ENCODE assay signal across 13 cellular contexts in genomic region chr11:1205987-1206331, GRCh38. TPM values are rescaled to one million over a fixed set of nuclear protein-coding genes. Genes with fewer than 3 reads are reported as not detected.
"Had no signal": no experiment of that assay in that cellular context is flagged by ENCODE, and none has a peak within 500 bp of the region (broad histone marks: within the 10 kb centered on the region; RNA-seq: fewer than 3 reads in every experiment).

No MANE protein-coding gene starts in this region.

- H3K4me3 ChIP-seq: ovary, thyroid gland had no signal

- H3K4me3 Mint-ChIP-seq: activated CD4-positive, alpha-beta memory T cell treated with anti-CD3 and anti-CD28 coated beads for 36 hours; activated naive CD4-positive, alpha-beta T cell treated with anti-CD3 and anti-CD28 coated beads, Interleukin-2, amount 50 U/mL, for 24 hours; dendritic cell treated with granulocyte-macrophage colony-stimulating factor and Interleukin-4, amounts not matched to agents 40 ng/mL and 50 ng/mL, for 4 days; natural killer cell treated with Interleukin-12 subunit alpha and Interleukin-12 subunit beta and Interleukin-15 and Interleukin-18, amount 100 ng/mL, for 72 hours had no signal

- DNase-seq: activated CD4-positive, alpha-beta memory T cell treated with anti-CD3 and anti-CD28 coated beads for 36 hours; amygdala; brain microvascular endothelial cell; erythroblast; hippocampal formation; mammary epithelial cell; small intestine had no signal

- H3K9me3 ChIP-seq: ovary, thyroid gland had no signal

- H3K27ac ChIP-seq: brain microvascular endothelial cell, ovary, thyroid gland had no signal

- H3K36me3 Mint-ChIP-seq: activated CD4-positive, alpha-beta memory T cell treated with anti-CD3 and anti-CD28 coated beads for 36 hours; activated naive CD4-positive, alpha-beta T cell treated with anti-CD3 and anti-CD28 coated beads, Interleukin-2, amount 50 U/mL, for 24 hours had no signal

- H3K4me1 Mint-ChIP-seq: activated naive CD4-positive, alpha-beta T cell treated with anti-CD3 and anti-CD28 coated beads, Interleukin-2, amount 50 U/mL, for 24 hours had no signal

- H3K36me3 ChIP-seq: brain microvascular endothelial cell, ovary, thyroid gland had no signal

- H3K4me1 ChIP-seq: thyroid gland had no signal

- H3K27me3 ChIP-seq: brain microvascular endothelial cell, ovary, thyroid gland had no signal

- H3K27me3 Mint-ChIP-seq: activated CD4-positive, alpha-beta memory T cell treated with anti-CD3 and anti-CD28 coated beads for 36 hours had no signal

- H3K27ac Mint-ChIP-seq: activated CD4-positive, alpha-beta memory T cell treated with anti-CD3 and anti-CD28 coated beads for 36 hours; activated naive CD4-positive, alpha-beta T cell treated with anti-CD3 and anti-CD28 coated beads, Interleukin-2, amount 50 U/mL, for 24 hours; dendritic cell treated with granulocyte-macrophage colony-stimulating factor and Interleukin-4, amounts not matched to agents 40 ng/mL and 50 ng/mL, for 4 days; natural killer cell treated with Interleukin-12 subunit alpha and Interleukin-12 subunit beta and Interleukin-15 and Interleukin-18, amount 100 ng/mL, for 72 hours had no signal

- ATAC-seq: natural killer cell treated with Interleukin-12 subunit alpha and Interleukin-12 subunit beta and Interleukin-15 and Interleukin-18, amount 100 ng/mL, for 72 hours had no signal

RNA-seq across cellular contexts. Expression of gene MUC5B, which starts 16.9 kb away (rescaled TPM):
- total RNA-seq: activated CD4-positive, alpha-beta memory T cell treated with anti-CD3 and anti-CD28 coated beads for 36 hours; natural killer cell treated with Interleukin-12 subunit alpha and Interleukin-12 subunit beta and Interleukin-15 and Interleukin-18, amount 100 ng/mL, for 72 hours; renal cortical epithelial cell; thyroid gland had no signal
- polyA plus RNA-seq: mammary epithelial cell had no signal

RNA-seq across cellular contexts. Expression of gene MUC5AC, which starts 48.2 kb away (rescaled TPM):
- total RNA-seq: activated CD4-positive, alpha-beta memory T cell treated with anti-CD3 and anti-CD28 coated beads for 36 hours; mammary epithelial cell; natural killer cell treated with Interleukin-12 subunit alpha and Interleukin-12 subunit beta and Interleukin-15 and Interleukin-18, amount 100 ng/mL, for 72 hours; renal cortical epithelial cell; thyroid gland had no signal
- polyA plus RNA-seq: ovary had no signal
